10 cellular contexts compared by ENCODE assay signal in genomic region chr3:88030200-88030599, GRCh38. TPM values are rescaled to one million over a fixed set of nuclear protein-coding genes. Genes with fewer than 3 reads are reported as not detected.
DNase-seq lines count a peak whose midpoint lies in the region; ATAC-seq and TF ChIP-seq lines count a peak whose summit lies in the region.
"Had no signal": no experiment of that assay in that cellular context is flagged by ENCODE, and none has a peak within 500 bp of the region (broad histone marks: within the 10 kb centered on the region; RNA-seq: fewer than 3 reads in every experiment).

No MANE protein-coding gene starts in this region.

- no peak for ATAC-seq in activated CD8-positive, alpha-beta T cell treated with anti-CD3 and anti-CD28 coated beads, Interleukin-2, amount 10 ng/mL, durations not matched to agents 7 days and 5 days
- no peak for ATAC-seq in GM21367 (IDR thresholded peaks at IDR 0.05; ENCODE audit: unreplicated experiment)

- H3K27ac ChIP-seq in ACC112 (ENCODE audit: low read depth, low read length) (no peak overlapping the region), liver (ENCODE audit: low read depth in 1 of 2, low read length in 2 of 2) (peak overlapping the region in 1 of 2 donors; percentile 4), hepatocyte (no peak overlapping the region)
- no peak overlapping the region for H3K27ac ChIP-seq in CD8-positive, alpha-beta memory T cell (ENCODE audit: low read depth, low read length)

- peaks cover 8% of the 10 kb centered on the region for H3K4me1 ChIP-seq in ACC112 (ENCODE audit: control insufficient read depth, insufficient read depth, low read length, unreplicated experiment)
- H3K4me1 ChIP-seq in CD8-positive, alpha-beta memory T cell (ENCODE audit: insufficient read depth, low read length), result peaks cover 22% of the 10 kb centered on the region
- peaks cover 0 to 10% (median 5%) of the 10 kb centered on the region in 4 donors for H3K4me1 ChIP-seq in liver (ENCODE audit: control insufficient read depth in 4 of 4, insufficient read depth in 4 of 4, low read length in 3 of 4)
- H3K4me1 ChIP-seq in hepatocyte (ENCODE audit: insufficient read depth), result no peaks in the 10 kb centered on the region

- POLR2A ChIA-PET in CD8-positive, alpha-beta memory T cell (lab: Charles Lee), result no interaction called here
- POLR2A ChIA-PET in activated CD8-positive, alpha-beta T cell treated with anti-CD3 and anti-CD28 coated beads, Interleukin-2, amount 10 ng/mL, durations not matched to agents 7 days and 5 days (lab: Charles Lee), result interaction anchor here (2.6 kb wide), 1 partner anchor 28 kb away, joined by 11 read pairs; the partner anchor contains the start of genes CGGBP1 and ZNF654

- TF ChIP-seq RAD21 in liver (IDR thresholded peaks at IDR 0.05), result no peak

- no peaks in the 10 kb centered on the region for H4K20me1 ChIP-seq in hepatocyte (ENCODE audit: insufficient read depth, poor library complexity, severe bottlenecking)

- no peak overlapping the region for H3K4me2 ChIP-seq in hepatocyte

- peak overlapping the region in 7 of 8 donors; percentile 4 to 86 (median 76) for H3K27ac Mint-ChIP-seq in CD8-positive, alpha-beta memory T cell
- H3K27ac Mint-ChIP-seq in activated CD8-positive, alpha-beta T cell treated with anti-CD3 and anti-CD28 coated beads, Interleukin-2, amount 10 ng/mL, durations not matched to agents 7 days and 5 days, result no peak overlapping the region

- H3K9ac ChIP-seq in liver (ENCODE audit: low read depth in 1 of 2, low read length in 2 of 2), result peak overlapping the region in 1 of 2 donors; percentile 47

- WGBS in liver, result 9% methylated on average over 3 of the region's 3 CpGs
- WGBS in hepatocyte (ENCODE audit: low lambda C conversion rate, missing lambda C conversion rate), result 89% methylated on average over 3 of the region's 3 CpGs

- no peaks in the 10 kb centered on the region for H3K27me3 ChIP-seq in ACC112 (ENCODE audit: insufficient read depth, low read length)
- no peaks in the 10 kb centered on the region for H3K27me3 ChIP-seq in CD8-positive, alpha-beta memory T cell (ENCODE audit: insufficient read depth, low read length, poor library complexity, severe bottlenecking)
- H3K27me3 ChIP-seq in liver (ENCODE audit: control insufficient read depth in 4 of 4, insufficient read depth in 4 of 4, low read length in 3 of 4), result no peaks in the 10 kb centered on the region
- no peaks in the 10 kb centered on the region for H3K27me3 ChIP-seq in hepatocyte

- no peak for DNase-seq in CD8-positive, alpha-beta memory T cell
- DNase-seq in activated CD8-positive, alpha-beta T cell treated with anti-CD3 and anti-CD28 coated beads, Interleukin-2, amount 10 ng/mL, durations not matched to agents 7 days and 5 days, result no peak
- DNase-seq in hepatocyte (ENCODE audit: low spot score), result no peak
- no peak for DNase-seq in stimulated activated naive CD4-positive, alpha-beta T cell treated with Interleukin-2 at 50 U/mL for 16 hours (lab: John Stamatoyannopoulos, UW)
- DNase-seq in stimulated activated CD4-positive, alpha-beta T cell treated with anti-CD3 and anti-CD28 coated beads, Interleukin-4, amount 100 ng/mL, for 4 hours, result no peak
- DNase-seq: NCI-H2107; stimulated activated CD4-positive, alpha-beta T cell treated with anti-CD3 and anti-CD28 coated beads, Interleukin-15, amount 100 ng/mL, for 24 hours had no signal

- H3K79me2 ChIP-seq in ACC112 (ENCODE audit: control insufficient read depth, insufficient read depth, low read length, unreplicated experiment) (no peaks in the 10 kb centered on the region), hepatocyte (no peaks in the 10 kb centered on the region)

- CTCF ChIA-PET in CD8-positive, alpha-beta memory T cell (lab: Charles Lee), result no interaction called here
- CTCF ChIA-PET in activated CD8-positive, alpha-beta T cell treated with anti-CD3 and anti-CD28 coated beads, Interleukin-2, amount 10 ng/mL, durations not matched to agents 7 days and 5 days (lab: Charles Lee), result interaction anchor here (1.1 to 1.6 kb wide), 4 partner anchors 25 to 83 kb away, joined by 3 to 5 read pairs (median 4); no protein-coding TSS in a partner anchor

- peak overlapping the region; percentile 81 for H2AFZ ChIP-seq in ACC112 (ENCODE audit: low read length, unreplicated experiment)
- no peak overlapping the region for H2AFZ ChIP-seq in hepatocyte

- H3K9me2 ChIP-seq in hepatocyte (replicated peaks; ENCODE audit: insufficient read depth), result no peaks in the 10 kb centered on the region

- no peaks in the 10 kb centered on the region for H3K27me3 Mint-ChIP-seq in CD8-positive, alpha-beta memory T cell
- H3K27me3 Mint-ChIP-seq in activated CD8-positive, alpha-beta T cell treated with anti-CD3 and anti-CD28 coated beads, Interleukin-2, amount 10 ng/mL, durations not matched to agents 7 days and 5 days (ENCODE audit: low read depth), result no peaks in the 10 kb centered on the region

- no peaks in the 10 kb centered on the region for H3K36me3 Mint-ChIP-seq in CD8-positive, alpha-beta memory T cell
- H3K36me3 Mint-ChIP-seq in activated CD8-positive, alpha-beta T cell treated with anti-CD3 and anti-CD28 coated beads, Interleukin-2, amount 10 ng/mL, durations not matched to agents 7 days and 5 days (ENCODE audit: low read depth), result no peaks in the 10 kb centered on the region

- peak overlapping the region; percentile 71 to 80 (median 73) for H3K4me3 Mint-ChIP-seq in CD8-positive, alpha-beta memory T cell
- peak overlapping the region; percentile 30 for H3K4me3 Mint-ChIP-seq in activated CD8-positive, alpha-beta T cell treated with anti-CD3 and anti-CD28 coated beads, Interleukin-2, amount 10 ng/mL, durations not matched to agents 7 days and 5 days

- TF ChIP-seq CTCF in liver (IDR thresholded peaks at IDR 0.05; ENCODE audit: low read depth, low read length, missing input control), result no peak
- TF ChIP-seq CTCF in hepatocyte (IDR thresholded peaks at IDR 0.05; ENCODE audit: poor library complexity), result no peak

- H3K36me3 ChIP-seq in ACC112 (ENCODE audit: insufficient read depth, low read length) (no peaks in the 10 kb centered on the region), liver (ENCODE audit: control insufficient read depth in 4 of 4, insufficient read depth in 3 of 4, low read depth in 1 of 4, low read length in 3 of 4) (no peaks in the 10 kb centered on the region), hepatocyte (replicated peaks; ENCODE audit: insufficient read depth, low read depth) (no peaks in the 10 kb centered on the region)
- H3K36me3 ChIP-seq in CD8-positive, alpha-beta memory T cell (ENCODE audit: insufficient read depth, low read length), result no peaks in the 10 kb centered on the region

- H3K9me3 ChIP-seq in CD8-positive, alpha-beta memory T cell (ENCODE audit: low read length), result no peaks in the 10 kb centered on the region
- H3K9me3 ChIP-seq in liver (ENCODE audit: control insufficient read depth in 4 of 4, low read length in 3 of 4), result no peaks in the 10 kb centered on the region
- H3K9me3 ChIP-seq in hepatocyte (ENCODE audit: low read depth), result no peaks in the 10 kb centered on the region

- peaks cover 25 to 44% (median 36%) of the 10 kb centered on the region in 3 donors for H3K4me1 Mint-ChIP-seq in CD8-positive, alpha-beta memory T cell
- peaks cover 26% of the 10 kb centered on the region for H3K4me1 Mint-ChIP-seq in activated CD8-positive, alpha-beta T cell treated with anti-CD3 and anti-CD28 coated beads, Interleukin-2, amount 10 ng/mL, durations not matched to agents 7 days and 5 days (ENCODE audit: low read depth)

- no peaks in the 10 kb centered on the region for H3K9me3 Mint-ChIP-seq in CD8-positive, alpha-beta memory T cell
- no peaks in the 10 kb centered on the region for H3K9me3 Mint-ChIP-seq in activated CD8-positive, alpha-beta T cell treated with anti-CD3 and anti-CD28 coated beads, Interleukin-2, amount 10 ng/mL, durations not matched to agents 7 days and 5 days (ENCODE audit: insufficient read depth)

- H3K4me3 ChIP-seq in ACC112 (ENCODE audit: low read depth, low read length) (peak overlapping the region; percentile 52), liver (ENCODE audit: low read depth in 1 of 3, low read length in 3 of 3) (peak overlapping the region; percentile 27 to 30 (median 28)), hepatocyte (no peak overlapping the region)
- H3K4me3 ChIP-seq in CD8-positive, alpha-beta memory T cell (ENCODE audit: low read length), result peak overlapping the region; percentile 44

TF ChIP-seq in liver, 16 proteins besides CTCF, POLR2A, EP300 and RAD21 (continues in another document):
- no peak for TF ChIP-seq FOXA1 (IDR thresholded peaks at IDR 0.05)
- TF ChIP-seq GABPA (IDR thresholded peaks at IDR 0.05 in 1 of 2, conservative IDR thresholded peaks at IDR 0.05 in 1 of 2), result no peak
- TF ChIP-seq HNF4G (IDR thresholded peaks at IDR 0.05), result no peak
- TF ChIP-seq YY1 (IDR thresholded peaks at IDR 0.05), result peak; percentile 78

RNA-seq across cellular contexts. Expression of gene CGGBP1, which starts 28.6 kb away (rescaled TPM):
- 10 to 100 TPM; 94.5 to 95.9 TPM for total RNA-seq in CD8-positive, alpha-beta memory T cell
- polyA plus RNA-seq in CD8-positive, alpha-beta memory T cell, result 84.7 TPM
- total RNA-seq in activated CD8-positive, alpha-beta T cell treated with anti-CD3 and anti-CD28 coated beads, Interleukin-2, amount 10 ng/mL, durations not matched to agents 7 days and 5 days, result 10 to 100 TPM; 85.6 to 87.6 TPM
- total RNA-seq in liver, result 10 to 100 TPM; 45.3 to 46.4 TPM
- 10 to 100 TPM; 13.6 to 26.2 TPM for polyA plus RNA-seq in liver
- 75.9 and 84.0 TPM in 2 replicates for total RNA-seq in hepatocyte
- polyA plus RNA-seq in hepatocyte, result 41.8 and 46.6 TPM in 2 replicates

RNA-seq across cellular contexts. Expression of gene ZNF654, which starts 28.9 kb away (rescaled TPM):
- 10 to 100 TPM; 16.0 to 16.4 TPM for total RNA-seq in CD8-positive, alpha-beta memory T cell
- polyA plus RNA-seq in CD8-positive, alpha-beta memory T cell, result 11.6 TPM
- 10 to 100 TPM; 21.3 to 22.3 TPM for total RNA-seq in activated CD8-positive, alpha-beta T cell treated with anti-CD3 and anti-CD28 coated beads, Interleukin-2, amount 10 ng/mL, durations not matched to agents 7 days and 5 days
- total RNA-seq in liver (10 to 100 TPM in 1 of 2 donors, 1 to 10 TPM in 1; 7.2 to 10.1 TPM), hepatocyte (16.2 and 20.5 TPM in 2 replicates)
- polyA plus RNA-seq in liver (1 to 10 TPM; 2.2 to 3.5 TPM), hepatocyte (6.3 and 6.9 TPM in 2 replicates)
